ENCODE assay signal across 8 cellular contexts in the genomic region with DNA sequence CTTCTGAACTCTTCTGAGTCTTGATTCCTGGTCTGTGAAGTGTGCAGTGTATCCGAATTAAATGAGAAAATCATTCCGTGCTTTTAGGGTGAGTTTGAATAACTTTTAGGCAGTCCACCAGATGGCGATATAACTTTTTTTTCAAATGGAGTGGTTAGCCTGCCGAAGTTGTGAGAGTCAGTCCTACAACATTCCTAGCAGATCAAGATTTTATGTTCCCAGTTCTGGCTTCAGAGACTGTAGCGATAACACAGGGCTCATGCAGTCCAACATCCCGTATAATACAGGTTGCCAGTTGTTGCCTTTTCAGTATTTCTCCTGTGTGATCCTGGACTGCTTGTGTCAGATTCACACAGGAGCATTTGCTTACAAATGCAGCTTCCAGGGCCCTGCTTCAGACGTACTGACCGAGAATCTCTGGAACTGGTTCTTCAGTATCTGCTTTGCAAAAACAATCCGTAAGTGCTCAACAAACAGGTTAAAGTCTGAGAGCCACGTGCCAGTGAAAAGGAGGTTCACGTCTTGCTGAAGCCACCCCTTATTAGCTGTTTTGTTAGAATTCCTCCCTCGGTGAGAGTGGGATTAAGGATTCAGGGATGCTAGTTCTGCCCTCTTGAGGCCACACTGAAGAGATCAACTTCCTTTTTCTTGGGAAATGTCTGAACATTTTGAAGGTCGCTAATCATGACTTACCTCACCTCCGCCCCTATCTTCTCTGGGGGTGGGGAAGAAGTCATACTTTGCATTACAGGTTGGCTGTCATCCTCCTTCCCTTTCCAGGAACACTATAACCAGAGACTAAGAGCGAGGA. TPM values are rescaled to one million over a fixed set of nuclear protein-coding genes. Genes with fewer than 3 reads are reported as not detected.
DNase-seq lines count a peak whose midpoint lies in the region; ATAC-seq and TF ChIP-seq lines count a peak whose summit lies in the region.

No MANE protein-coding gene starts in this region.

- no peaks in the 10 kb centered on the region for H3K27me3 ChIP-seq in Peyer's patch
- H3K27me3 ChIP-seq in ectodermal cell (ENCODE audit: control insufficient read depth, insufficient read depth, low read length, poor library complexity, severe bottlenecking): no peaks in the 10 kb centered on the region
- peaks cover 29% of the 10 kb centered on the region for H3K27me3 ChIP-seq in transverse colon

- CTCF ChIA-PET in activated CD4-positive, alpha-beta T cell treated with anti-CD3 and anti-CD28 coated beads for 36 hours (lab: Charles Lee): interaction anchor here (0.6 to 3.3 kb wide), 25 partner anchors 10 to 481 kb away, joined by 3 to 45 read pairs (median 5); partner anchors contain the start of genes IRGM and RBM22

- H3K27me3 Mint-ChIP-seq in activated CD4-positive, alpha-beta T cell treated with anti-CD3 and anti-CD28 coated beads for 36 hours: no peaks in the 10 kb centered on the region

- TF ChIP-seq POLR2A in Peyer's patch (IDR thresholded peaks at IDR 0.05) (no peak), transverse colon (IDR thresholded peaks at IDR 0.05) (no peak)

- no peaks in the 10 kb centered on the region for H3K9me3 ChIP-seq in Peyer's patch
- H3K9me3 ChIP-seq in ectodermal cell (ENCODE audit: control insufficient read depth, low read length): no peaks in the 10 kb centered on the region
- no peaks in the 10 kb centered on the region for H3K9me3 ChIP-seq in transverse colon

- peak; percentile 26 for DNase-seq in activated CD4-positive, alpha-beta T cell treated with anti-CD3 and anti-CD28 coated beads for 36 hours
- DNase-seq in activated CD4-positive, alpha-beta T cell treated with anti-CD3 and anti-CD28 coated beads, Interleukin-2, amount 50 U/mL, for 4 hours: no peak
- DNase-seq in Peyer's patch: peak in 1 of 3 donors; percentile 49
- DNase-seq in lung microvascular endothelial cell (ENCODE audit: low read depth in 2 of 2): peak; percentile 70 to 80
- DNase-seq in transverse colon: peak; percentile 21

- no peaks in the 10 kb centered on the region for H3K9me3 Mint-ChIP-seq in activated CD4-positive, alpha-beta T cell treated with anti-CD3 and anti-CD28 coated beads for 36 hours (ENCODE audit: low read depth)

- TF ChIP-seq EP300 in transverse colon (IDR thresholded peaks at IDR 0.05; ENCODE audit: low read depth): no peak

- POLR2A ChIA-PET in activated CD4-positive, alpha-beta T cell treated with anti-CD3 and anti-CD28 coated beads for 36 hours (lab: Charles Lee): no interaction called here

- H3K27ac ChIP-seq in Peyer's patch (peak overlapping the region in 2 of 4 donors; percentile 41 to 59), ectodermal cell (ENCODE audit: insufficient read depth, low read depth, low read length, poor library complexity, severe bottlenecking) (no peak overlapping the region), transverse colon (peak overlapping the region; percentile 22 to 67 (median 44))

- ATAC-seq in activated CD4-positive, alpha-beta T cell treated with anti-CD3 and anti-CD28 coated beads for 36 hours: peak; percentile 78
- ATAC-seq in HG03135 (IDR thresholded peaks at IDR 0.05; ENCODE audit: unreplicated experiment): peak; percentile 67
- no peak for ATAC-seq in GM18520 (IDR thresholded peaks at IDR 0.05; ENCODE audit: unreplicated experiment)

- in situ Hi-C loops in transverse colon (cut with MboI; ENCODE audit: low pct_ligation_motif_present in 1 of 4, low pct_unique_long_range_greater_than_20kb in 1 of 4, low sequenced_read_pairs in 3 of 4): no loop called here

- H3K4me3 ChIP-seq in Peyer's patch (peak overlapping the region in 3 of 4 donors; percentile 0 to 44 (median 35)), ectodermal cell (ENCODE audit: insufficient read depth, low read depth, low read length) (peak overlapping the region; percentile 53), transverse colon (peak overlapping the region in 3 of 4 donors; percentile 4 to 35 (median 17))

- H3K4me1 ChIP-seq in Peyer's patch: peaks cover 0 to 4% (median 0%) of the 10 kb centered on the region in 4 donors
- no peaks in the 10 kb centered on the region for H3K4me1 ChIP-seq in ectodermal cell (ENCODE audit: control insufficient read depth, insufficient read depth, low read length)
- H3K4me1 ChIP-seq in transverse colon: peaks cover 0 to 12% (median 0%) of the 10 kb centered on the region in 4 donors

- H3K27ac Mint-ChIP-seq in activated CD4-positive, alpha-beta T cell treated with anti-CD3 and anti-CD28 coated beads for 36 hours: no peak overlapping the region

- 9 to 13% methylated on average over 14 to 15 of the region's 15 CpGs for WGBS in ectodermal cell, 2 experiments
- 8 to 9% methylated on average over 7 to 15 of the region's 15 CpGs for WGBS in transverse colon (ENCODE audit: low coverage in 1 of 2), 2 donors

- H3K4me1 Mint-ChIP-seq in activated CD4-positive, alpha-beta T cell treated with anti-CD3 and anti-CD28 coated beads for 36 hours: peaks cover 22% of the 10 kb centered on the region

- peaks cover 9% of the 10 kb centered on the region for H3K36me3 Mint-ChIP-seq in activated CD4-positive, alpha-beta T cell treated with anti-CD3 and anti-CD28 coated beads for 36 hours (ENCODE audit: low read depth)

- H3K36me3 ChIP-seq in Peyer's patch: peaks cover 0 to 7% (median 0%) of the 10 kb centered on the region in 3 donors
- H3K36me3 ChIP-seq in ectodermal cell (ENCODE audit: control insufficient read depth, insufficient read depth, low read length): no peaks in the 10 kb centered on the region
- H3K36me3 ChIP-seq in transverse colon: peaks cover 0 to 2% (median 0%) of the 10 kb centered on the region in 4 donors

- TF ChIP-seq CTCF in Peyer's patch (IDR thresholded peaks at IDR 0.05): peak in 5 of 6 experiments; percentile 14 to 68 (median 65)
- TF ChIP-seq CTCF in transverse colon (IDR thresholded peaks at IDR 0.05): peak; percentile 45 to 61 (median 58)

- intact Hi-C loops in activated CD4-positive, alpha-beta T cell treated with anti-CD3 and anti-CD28 coated beads for 36 hours (cut with DNase I, micrococcal nuclease): loop anchor here (1.0 to 5.0 kb wide), 3 partner anchors 46 to 361 kb away; no protein-coding TSS in a partner anchor
- intact Hi-C loops in transverse colon (cut with DNase I; ENCODE audit: low total_unique reads): loop anchor here (5.0 kb wide), 1 partner anchor 46 kb away; the partner anchor contains the start of gene IRGM

- H3K4me3 Mint-ChIP-seq in activated CD4-positive, alpha-beta T cell treated with anti-CD3 and anti-CD28 coated beads for 36 hours: no peak overlapping the region

RNA-seq across cellular contexts. Expression of gene SMIM3, which starts 22.8 kb away (rescaled TPM):
- 10 to 100 TPM; 16.8 to 16.9 TPM for total RNA-seq in activated CD4-positive, alpha-beta T cell treated with anti-CD3 and anti-CD28 coated beads for 36 hours
- total RNA-seq in Peyer's patch (10 to 100 TPM; 12.7 to 82.5 (median 23.6) TPM), lung microvascular endothelial cell (3.3 and 4.8 TPM in 2 replicates), transverse colon (10 to 100 TPM; 19.1 to 22.4 (median 20.4) TPM)
- 16.6 TPM for polyA plus RNA-seq in ectodermal cell (2013, experiment 1 of 4)
- 13.5 TPM for polyA plus RNA-seq in ectodermal cell (2013, experiment 2 of 4)
- 13.9 TPM for polyA plus RNA-seq in ectodermal cell (2013, experiment 3 of 4)
- polyA plus RNA-seq in ectodermal cell (2013, experiment 4 of 4): 15.2 TPM

RNA-seq across cellular contexts. Expression of gene DCTN4, which starts 42.5 kb away (rescaled TPM):
- total RNA-seq in activated CD4-positive, alpha-beta T cell treated with anti-CD3 and anti-CD28 coated beads for 36 hours: 10 to 100 TPM; 31.7 to 49.0 TPM
- total RNA-seq in Peyer's patch: 10 to 100 TPM; 41.7 to 75.9 (median 54.1) TPM
- polyA plus RNA-seq in ectodermal cell (2013, experiment 1 of 4): 55.9 TPM
- 65.9 TPM for polyA plus RNA-seq in ectodermal cell (2013, experiment 2 of 4)
- 49.6 TPM for polyA plus RNA-seq in ectodermal cell (2013, experiment 3 of 4)
- 57.1 TPM for polyA plus RNA-seq in ectodermal cell (2013, experiment 4 of 4)
- total RNA-seq in lung microvascular endothelial cell: 20.7 and 23.6 TPM in 2 replicates
- total RNA-seq in transverse colon: 10 to 100 TPM; 23.2 to 55.3 (median 42.4) TPM

RNA-seq across cellular contexts. Expression of gene IRGM, which starts 45.0 kb away (rescaled TPM):
- total RNA-seq in activated CD4-positive, alpha-beta T cell treated with anti-CD3 and anti-CD28 coated beads for 36 hours: 1 to 10 TPM; 2.3 to 2.4 TPM
- total RNA-seq in Peyer's patch: 10 to 100 TPM in 1 of 4 donors, 1 to 10 TPM in 2, not detected in 1; 1.1 to 11.6 (median 1.9) TPM
- polyA plus RNA-seq in ectodermal cell (2013, experiment 1 of 4): not detected
- not detected for polyA plus RNA-seq in ectodermal cell (2013, experiment 2 of 4)
- polyA plus RNA-seq in ectodermal cell (2013, experiment 3 of 4): not detected
- not detected for polyA plus RNA-seq in ectodermal cell (2013, experiment 4 of 4)
- total RNA-seq in lung microvascular endothelial cell: not detected in 2 replicates
- total RNA-seq in transverse colon: under 1 TPM in 1 of 4 donors, not detected in 3; 0.82 TPM

Comparison
In these comparisons a context has a peak if more than half of its experiments do, and no peak if none do; other contexts are left out.
1. DNase-seq: peak in activated CD4-positive, alpha-beta T cell treated with anti-CD3 and anti-CD28 coated beads for 36 hours (single experiment), lung microvascular endothelial cell (2 of 2) and transverse colon (single experiment); none in activated CD4-positive, alpha-beta T cell treated with anti-CD3 and anti-CD28 coated beads, Interleukin-2, amount 50 U/mL, for 4 hours (0 of 2).
2. Peak in every context shown above with its lines, with median percentiles within 50 percentile points of each other: H3K4me3 ChIP-seq.